19 cellular contexts compared by ENCODE assay signal in the genomic region with DNA sequence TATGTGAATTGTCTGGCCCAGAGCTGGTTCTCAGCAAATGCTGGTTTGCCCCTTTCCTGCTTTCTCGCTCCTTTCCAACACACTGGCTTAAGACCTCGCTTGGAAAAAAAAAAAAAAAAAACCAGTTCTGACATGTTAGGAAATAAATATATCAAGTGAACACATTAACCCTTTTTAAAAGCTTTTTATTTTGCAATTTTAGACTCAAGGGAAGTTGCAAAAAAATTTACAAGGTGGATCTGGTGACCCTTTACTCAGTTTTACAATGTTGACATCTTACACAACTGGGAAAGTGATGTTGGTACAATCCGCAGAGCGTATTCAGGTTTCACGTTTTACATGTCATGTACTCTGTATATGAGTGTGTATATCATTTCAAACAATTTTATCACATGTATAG.
"Had no signal": no experiment of that assay in that cellular context is flagged by ENCODE, and none has a peak within 500 bp of the region (broad histone marks: within the 10 kb centered on the region; RNA-seq: fewer than 3 reads in every experiment).

No MANE protein-coding gene starts in this region.

- H3K27ac ChIP-seq: dorsolateral prefrontal cortex, left lung, lower lobe of right lung, psoas muscle, thoracic aorta had no signal

- H3K36me3 ChIP-seq: left lung, lower lobe of right lung, stomach, thoracic aorta, transverse colon had no signal

- DNase-seq: cortex of kidney; dorsolateral prefrontal cortex; effector CD8-positive, alpha-beta T cell; immature natural killer cell; left lung; lower lobe of right lung; midbrain; occipital lobe; psoas muscle; retina; small intestine; stimulated activated CD4-positive, alpha-beta T cell treated with anti-CD3 and anti-CD28 coated beads, Interleukin-12 subunit alpha, Interleukin-12 subunit beta, amount 100 ng/mL, for 4 hours; stimulated activated naive CD4-positive, alpha-beta T cell; stomach; substantia nigra; transverse colon had no signal

- FAIRE-seq: keratinocyte, small intestine had no signal

- H3K4me3 ChIP-seq: dorsolateral prefrontal cortex, left lung, lower lobe of right lung, psoas muscle, stomach, thoracic aorta, transverse colon had no signal

- ATAC-seq: esophagus mucosa, left lung, lower lobe of right lung, psoas muscle had no signal

- H3K4me1 ChIP-seq: psoas muscle had no signal

- H3K27me3 ChIP-seq: left lung, transverse colon had no signal

- H3K9me3 ChIP-seq: left lung, lower lobe of right lung, psoas muscle, thoracic aorta, transverse colon had no signal
